ENCODE assay signal across 1 cellular context in the genomic region with DNA sequence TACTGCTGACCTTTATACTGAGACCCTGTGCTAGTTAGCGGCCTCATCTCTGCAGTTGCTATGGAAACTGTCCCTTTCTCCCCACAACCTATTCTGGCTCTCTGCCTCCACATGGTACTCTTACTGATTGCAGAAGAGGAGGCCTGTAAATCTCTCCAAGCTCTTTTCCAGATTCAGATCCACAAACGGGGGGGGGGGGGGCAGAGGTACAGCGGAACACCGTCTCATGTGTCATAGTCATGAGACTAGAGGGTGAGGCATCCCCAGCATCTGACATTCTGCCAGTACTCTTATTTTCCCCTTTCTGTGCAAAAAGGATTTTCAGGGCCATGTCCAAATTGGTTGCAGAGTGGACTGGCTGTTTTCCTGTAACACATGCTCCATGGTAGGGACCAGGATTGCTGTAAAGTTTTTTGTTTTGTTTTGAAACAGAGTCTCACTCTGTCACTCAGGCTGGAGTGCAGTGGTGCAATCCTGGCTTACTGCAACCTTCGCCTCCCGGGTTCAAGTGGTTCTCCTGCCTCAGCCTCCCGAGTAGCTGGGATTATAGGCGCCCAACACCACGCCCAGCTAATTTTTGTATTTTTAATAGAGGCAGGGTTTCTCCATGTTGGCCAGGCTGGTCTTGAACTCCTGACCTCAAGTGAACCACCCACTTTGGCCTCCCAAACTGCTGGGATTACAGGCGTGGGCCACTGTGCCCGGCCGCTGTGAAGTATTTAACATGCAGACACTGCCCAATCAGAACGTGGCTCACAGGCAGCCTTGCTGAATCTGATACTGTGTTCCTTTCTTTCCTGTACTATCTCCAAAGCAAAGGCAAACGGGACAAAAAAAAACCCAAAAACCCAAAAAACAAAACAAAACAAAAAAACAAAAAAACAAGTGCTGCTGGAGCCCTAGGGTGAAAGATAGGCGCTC.
A peak's percentile ranks its signal among the peaks of the same experiment; 100 is the strongest.
TF ChIP-seq lines count a peak whose summit lies in the region.

No MANE protein-coding gene starts in this region.

TF ChIP-seq in K562, 482 proteins besides CTCF, POLR2A, EP300 and RAD21 (continued from another document):
- TF ChIP-seq MGA (IDR thresholded peaks at IDR 0.05) (no peak), E2F8 (IDR thresholded peaks at IDR 0.05; ENCODE audit: low read depth, partially characterized antibody) (peak; percentile 51), HLTF (IDR thresholded peaks at IDR 0.05) (peak; percentile 78; the same call in 1 of the 2 replicates)
